In genomic region chr16:75550211-75550662, GRCh38 we compare ENCODE assay signal across 8 cellular contexts. TPM values are rescaled to one million over a fixed set of nuclear protein-coding genes. Genes with fewer than 3 reads are reported as not detected.
DNase-seq lines count a peak whose midpoint lies in the region; ATAC-seq and TF ChIP-seq lines count a peak whose summit lies in the region.

No MANE protein-coding gene starts in this region.

- H3K27ac ChIP-seq in esophagus squamous epithelium = peak overlapping the region in 3 of 4 donors; percentile 35 to 64 (median 47)

- no peak for TF ChIP-seq POLR2A in esophagus squamous epithelium (IDR thresholded peaks at IDR 0.05)

- TF ChIP-seq CTCF in esophagus squamous epithelium (IDR thresholded peaks at IDR 0.05) = peak; percentile 24 to 80 (median 48)
- no peak for TF ChIP-seq CTCF in natural killer cell (IDR thresholded peaks at IDR 0.05)

- 33 to 38% methylated on average over 7 of the region's 7 CpGs for WGBS in esophagus squamous epithelium, 2 donors

- H3K9me3 ChIP-seq in T-helper 17 cell (ENCODE audit: control insufficient read depth, low read length, poor library complexity, severe bottlenecking) (no peaks in the 10 kb centered on the region), esophagus squamous epithelium (no peaks in the 10 kb centered on the region)

- H3K4me3 Mint-ChIP-seq in T-helper 17 cell (no peak overlapping the region), natural killer cell (no peak overlapping the region)

- intact Hi-C loops in esophagus squamous epithelium (cut with DNase I) = no loop called here
- intact Hi-C loops in natural killer cell (cut with micrococcal nuclease) = no loop called here

- no peaks in the 10 kb centered on the region for H3K27me3 ChIP-seq in esophagus squamous epithelium

- ATAC-seq in GM19438 (IDR thresholded peaks at IDR 0.05; ENCODE audit: low read depth, unreplicated experiment) (peak; percentile 82), HG03442 (IDR thresholded peaks at IDR 0.05; ENCODE audit: unreplicated experiment) (peak; percentile 86), T-helper 17 cell (peak; percentile 78), natural killer cell (peak in 2 of 3 donors; percentile 37 to 44)

- H3K27me3 Mint-ChIP-seq in T-helper 17 cell = no peaks in the 10 kb centered on the region
- H3K27me3 Mint-ChIP-seq in natural killer cell (ENCODE audit: low read depth in 2 of 2) = peaks cover 13 to 16% of the 10 kb centered on the region in 2 donors

- H3K36me3 Mint-ChIP-seq in T-helper 17 cell (ENCODE audit: low read depth) = no peaks in the 10 kb centered on the region
- H3K36me3 Mint-ChIP-seq in natural killer cell = no peaks in the 10 kb centered on the region

- DNase-seq in ELF-1 (ENCODE audit: low read depth, low spot score) (peak; percentile 84), T-helper 17 cell (no peak), esophagus squamous epithelium (lab: John Stamatoyannopoulos, UW) (no peak), natural killer cell (no peak), NCI-H146 treated with DMSO at 0.1 percent for 48 hours (lab: John Stamatoyannopoulos, UW; ENCODE audit: unreplicated experiment) (no peak), NCI-H510A (lab: John Stamatoyannopoulos, UW) (no peak)

- no peak overlapping the region for H3K27ac Mint-ChIP-seq in T-helper 17 cell
- no peak overlapping the region for H3K27ac Mint-ChIP-seq in natural killer cell

- H3K4me1 Mint-ChIP-seq in T-helper 17 cell = peaks cover 5% of the 10 kb centered on the region
- H3K4me1 Mint-ChIP-seq in natural killer cell = peaks cover 1 to 2% of the 10 kb centered on the region in 2 donors

- H3K36me3 ChIP-seq in esophagus squamous epithelium = no peaks in the 10 kb centered on the region

- peaks cover 0 to 12% (median 0%) of the 10 kb centered on the region in 3 donors for H3K4me1 ChIP-seq in esophagus squamous epithelium

- peak overlapping the region in 3 of 4 donors; percentile 6 to 54 (median 8) for H3K4me3 ChIP-seq in esophagus squamous epithelium

- H3K9me3 Mint-ChIP-seq in natural killer cell = no peaks in the 10 kb centered on the region

RNA-seq across cellular contexts. Expression of gene TMEM231, which starts 5.8 kb away (rescaled TPM):
- total RNA-seq in T-helper 17 cell (1 to 10 TPM; 5.3 to 7.5 TPM), esophagus squamous epithelium (1 to 10 TPM; 1.2 to 4.2 (median 1.9) TPM), natural killer cell (1 to 10 TPM; 2.1 to 2.7 (median 2.4) TPM)

RNA-seq across cellular contexts. Expression of gene CHST5, which starts 14.3 kb away (rescaled TPM):
- under 1 TPM in 1 of 2 donors, not detected in 1; 0.16 TPM for total RNA-seq in T-helper 17 cell
- under 1 TPM in 1 of 4 donors, not detected in 3; 0.19 TPM for total RNA-seq in esophagus squamous epithelium
- not detected for total RNA-seq in natural killer cell

RNA-seq across cellular contexts. Expression of gene GABARAPL2, which starts 15.9 kb away (rescaled TPM):
- total RNA-seq in T-helper 17 cell (10 to 100 TPM; 76.5 to 79.5 TPM), esophagus squamous epithelium (10 to 100 TPM; 47.4 to 75.0 (median 65.2) TPM), natural killer cell (10 to 100 TPM; 66.2 to 74.0 (median 71.3) TPM)

RNA-seq across cellular contexts. Expression of gene CHST6, which starts 55.0 kb away (rescaled TPM):
- not detected for total RNA-seq in T-helper 17 cell
- 1 to 10 TPM in 3 of 4 donors, under 1 TPM in 1; 0.97 to 6.9 (median 4.2) TPM for total RNA-seq in esophagus squamous epithelium
- not detected for total RNA-seq in natural killer cell
